Comparison of ENCODE assay signal across 2 cellular contexts in genomic region chr9:99999797-100000196, GRCh38.
TF ChIP-seq lines count a peak whose summit lies in the region.

No MANE protein-coding gene starts in this region.

TF ChIP-seq in HepG2, 621 proteins besides CTCF, POLR2A, EP300 and RAD21:
- TF ChIP-seq, protein P1, sequence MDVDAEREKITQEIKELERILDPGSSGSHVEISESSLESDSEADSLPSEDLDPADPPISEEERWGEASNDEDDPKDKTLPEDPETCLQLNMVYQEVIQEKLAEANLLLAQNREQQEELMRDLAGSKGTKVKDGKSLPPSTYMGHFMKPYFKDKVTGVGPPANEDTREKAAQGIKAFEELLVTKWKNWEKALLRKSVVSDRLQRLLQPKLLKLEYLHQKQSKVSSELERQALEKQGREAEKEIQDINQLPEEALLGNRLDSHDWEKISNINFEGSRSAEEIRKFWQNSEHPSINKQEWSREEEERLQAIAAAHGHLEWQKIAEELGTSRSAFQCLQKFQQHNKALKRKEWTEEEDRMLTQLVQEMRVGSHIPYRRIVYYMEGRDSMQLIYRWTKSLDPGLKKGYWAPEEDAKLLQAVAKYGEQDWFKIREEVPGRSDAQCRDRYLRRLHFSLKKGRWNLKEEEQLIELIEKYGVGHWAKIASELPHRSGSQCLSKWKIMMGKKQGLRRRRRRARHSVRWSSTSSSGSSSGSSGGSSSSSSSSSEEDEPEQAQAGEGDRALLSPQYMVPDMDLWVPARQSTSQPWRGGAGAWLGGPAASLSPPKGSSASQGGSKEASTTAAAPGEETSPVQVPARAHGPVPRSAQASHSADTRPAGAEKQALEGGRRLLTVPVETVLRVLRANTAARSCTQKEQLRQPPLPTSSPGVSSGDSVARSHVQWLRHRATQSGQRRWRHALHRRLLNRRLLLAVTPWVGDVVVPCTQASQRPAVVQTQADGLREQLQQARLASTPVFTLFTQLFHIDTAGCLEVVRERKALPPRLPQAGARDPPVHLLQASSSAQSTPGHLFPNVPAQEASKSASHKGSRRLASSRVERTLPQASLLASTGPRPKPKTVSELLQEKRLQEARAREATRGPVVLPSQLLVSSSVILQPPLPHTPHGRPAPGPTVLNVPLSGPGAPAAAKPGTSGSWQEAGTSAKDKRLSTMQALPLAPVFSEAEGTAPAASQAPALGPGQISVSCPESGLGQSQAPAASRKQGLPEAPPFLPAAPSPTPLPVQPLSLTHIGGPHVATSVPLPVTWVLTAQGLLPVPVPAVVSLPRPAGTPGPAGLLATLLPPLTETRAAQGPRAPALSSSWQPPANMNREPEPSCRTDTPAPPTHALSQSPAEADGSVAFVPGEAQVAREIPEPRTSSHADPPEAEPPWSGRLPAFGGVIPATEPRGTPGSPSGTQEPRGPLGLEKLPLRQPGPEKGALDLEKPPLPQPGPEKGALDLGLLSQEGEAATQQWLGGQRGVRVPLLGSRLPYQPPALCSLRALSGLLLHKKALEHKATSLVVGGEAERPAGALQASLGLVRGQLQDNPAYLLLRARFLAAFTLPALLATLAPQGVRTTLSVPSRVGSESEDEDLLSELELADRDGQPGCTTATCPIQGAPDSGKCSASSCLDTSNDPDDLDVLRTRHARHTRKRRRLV (CRISPR knock-in tag; IDR thresholded peaks at IDR 0.05) = no peak
- TF ChIP-seq BHLHE40 (IDR thresholded peaks at IDR 0.05; ENCODE audit: low read length) (no peak), NFE2 (CRISPR knock-in tag; IDR thresholded peaks at IDR 0.05) (no peak), MAFK (conservative IDR thresholded peaks at IDR 0.05 in 1 of 2, IDR thresholded peaks at IDR 0.05 in 1 of 2; ENCODE audit: low read length in 2 of 2) (peak; percentile 74 to 79), HES4 (CRISPR knock-in tag; IDR thresholded peaks at IDR 0.05; ENCODE audit: borderline replicate concordance) (no peak), SRY (CRISPR knock-in tag; IDR thresholded peaks at IDR 0.05) (no peak), MAFF (IDR thresholded peaks at IDR 0.05; ENCODE audit: low read depth, low read length) (peak; percentile 73), ZFAT (CRISPR knock-in tag; conservative IDR thresholded peaks at IDR 0.05) (no peak), RORA (CRISPR knock-in tag; IDR thresholded peaks at IDR 0.05) (no peak)
- TF ChIP-seq, protein P2, sequence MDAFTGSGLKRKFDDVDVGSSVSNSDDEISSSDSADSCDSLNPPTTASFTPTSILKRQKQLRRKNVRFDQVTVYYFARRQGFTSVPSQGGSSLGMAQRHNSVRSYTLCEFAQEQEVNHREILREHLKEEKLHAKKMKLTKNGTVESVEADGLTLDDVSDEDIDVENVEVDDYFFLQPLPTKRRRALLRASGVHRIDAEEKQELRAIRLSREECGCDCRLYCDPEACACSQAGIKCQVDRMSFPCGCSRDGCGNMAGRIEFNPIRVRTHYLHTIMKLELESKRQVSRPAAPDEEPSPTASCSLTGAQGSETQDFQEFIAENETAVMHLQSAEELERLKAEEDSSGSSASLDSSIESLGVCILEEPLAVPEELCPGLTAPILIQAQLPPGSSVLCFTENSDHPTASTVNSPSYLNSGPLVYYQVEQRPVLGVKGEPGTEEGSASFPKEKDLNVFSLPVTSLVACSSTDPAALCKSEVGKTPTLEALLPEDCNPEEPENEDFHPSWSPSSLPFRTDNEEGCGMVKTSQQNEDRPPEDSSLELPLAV (CRISPR knock-in tag; conservative IDR thresholded peaks at IDR 0.05; ENCODE audit: low read depth) = no peak
- TF ChIP-seq, protein P3, sequence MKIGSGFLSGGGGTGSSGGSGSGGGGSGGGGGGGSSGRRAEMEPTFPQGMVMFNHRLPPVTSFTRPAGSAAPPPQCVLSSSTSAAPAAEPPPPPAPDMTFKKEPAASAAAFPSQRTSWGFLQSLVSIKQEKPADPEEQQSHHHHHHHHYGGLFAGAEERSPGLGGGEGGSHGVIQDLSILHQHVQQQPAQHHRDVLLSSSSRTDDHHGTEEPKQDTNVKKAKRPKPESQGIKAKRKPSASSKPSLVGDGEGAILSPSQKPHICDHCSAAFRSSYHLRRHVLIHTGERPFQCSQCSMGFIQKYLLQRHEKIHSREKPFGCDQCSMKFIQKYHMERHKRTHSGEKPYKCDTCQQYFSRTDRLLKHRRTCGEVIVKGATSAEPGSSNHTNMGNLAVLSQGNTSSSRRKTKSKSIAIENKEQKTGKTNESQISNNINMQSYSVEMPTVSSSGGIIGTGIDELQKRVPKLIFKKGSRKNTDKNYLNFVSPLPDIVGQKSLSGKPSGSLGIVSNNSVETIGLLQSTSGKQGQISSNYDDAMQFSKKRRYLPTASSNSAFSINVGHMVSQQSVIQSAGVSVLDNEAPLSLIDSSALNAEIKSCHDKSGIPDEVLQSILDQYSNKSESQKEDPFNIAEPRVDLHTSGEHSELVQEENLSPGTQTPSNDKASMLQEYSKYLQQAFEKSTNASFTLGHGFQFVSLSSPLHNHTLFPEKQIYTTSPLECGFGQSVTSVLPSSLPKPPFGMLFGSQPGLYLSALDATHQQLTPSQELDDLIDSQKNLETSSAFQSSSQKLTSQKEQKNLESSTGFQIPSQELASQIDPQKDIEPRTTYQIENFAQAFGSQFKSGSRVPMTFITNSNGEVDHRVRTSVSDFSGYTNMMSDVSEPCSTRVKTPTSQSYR (CRISPR knock-in tag; IDR thresholded peaks at IDR 0.05; ENCODE audit: borderline replicate concordance) = no peak

TF ChIP-seq in K562, 482 proteins besides CTCF, POLR2A, EP300 and RAD21 (continued from another document):
- TF ChIP-seq, protein P4, sequence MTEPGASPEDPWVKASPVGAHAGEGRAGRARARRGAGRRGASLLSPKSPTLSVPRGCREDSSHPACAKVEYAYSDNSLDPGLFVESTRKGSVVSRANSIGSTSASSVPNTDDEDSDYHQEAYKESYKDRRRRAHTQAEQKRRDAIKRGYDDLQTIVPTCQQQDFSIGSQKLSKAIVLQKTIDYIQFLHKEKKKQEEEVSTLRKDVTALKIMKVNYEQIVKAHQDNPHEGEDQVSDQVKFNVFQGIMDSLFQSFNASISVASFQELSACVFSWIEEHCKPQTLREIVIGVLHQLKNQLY (CRISPR knock-in tag; conservative IDR thresholded peaks at IDR 0.05) = no peak
- TF ChIP-seq KAT8 (IDR thresholded peaks at IDR 0.05; ENCODE audit: low read depth) = no peak
- TF ChIP-seq NFRKB (IDR thresholded peaks at IDR 0.05; ENCODE audit: low read depth) = no peak
- TF ChIP-seq, protein P5, sequence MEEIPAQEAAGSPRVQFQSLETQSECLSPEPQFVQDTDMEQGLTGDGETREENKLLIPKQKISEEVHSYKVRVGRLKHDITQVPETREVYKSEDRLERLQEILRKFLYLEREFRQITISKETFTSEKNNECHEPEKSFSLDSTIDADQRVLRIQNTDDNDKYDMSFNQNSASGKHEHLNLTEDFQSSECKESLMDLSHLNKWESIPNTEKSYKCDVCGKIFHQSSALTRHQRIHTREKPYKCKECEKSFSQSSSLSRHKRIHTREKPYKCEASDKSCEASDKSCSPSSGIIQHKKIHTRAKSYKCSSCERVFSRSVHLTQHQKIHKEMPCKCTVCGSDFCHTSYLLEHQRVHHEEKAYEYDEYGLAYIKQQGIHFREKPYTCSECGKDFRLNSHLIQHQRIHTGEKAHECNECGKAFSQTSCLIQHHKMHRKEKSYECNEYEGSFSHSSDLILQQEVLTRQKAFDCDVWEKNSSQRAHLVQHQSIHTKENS (CRISPR knock-in tag; IDR thresholded peaks at IDR 0.05) = no peak
- TF ChIP-seq HMGXB4 (CRISPR knock-in tag; IDR thresholded peaks at IDR 0.05) = no peak
- TF ChIP-seq, protein P6, sequence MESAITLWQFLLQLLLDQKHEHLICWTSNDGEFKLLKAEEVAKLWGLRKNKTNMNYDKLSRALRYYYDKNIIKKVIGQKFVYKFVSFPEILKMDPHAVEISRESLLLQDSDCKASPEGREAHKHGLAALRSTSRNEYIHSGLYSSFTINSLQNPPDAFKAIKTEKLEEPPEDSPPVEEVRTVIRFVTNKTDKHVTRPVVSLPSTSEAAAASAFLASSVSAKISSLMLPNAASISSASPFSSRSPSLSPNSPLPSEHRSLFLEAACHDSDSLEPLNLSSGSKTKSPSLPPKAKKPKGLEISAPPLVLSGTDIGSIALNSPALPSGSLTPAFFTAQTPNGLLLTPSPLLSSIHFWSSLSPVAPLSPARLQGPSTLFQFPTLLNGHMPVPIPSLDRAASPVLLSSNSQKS (CRISPR knock-in tag; IDR thresholded peaks at IDR 0.05) = no peak
